ENCODE assay signal across 18 cellular contexts in genomic region chr6:12077021-12077420, GRCh38.
"Had no signal": no experiment of that assay in that cellular context is flagged by ENCODE, and none has a peak within 500 bp of the region (broad histone marks: within the 10 kb centered on the region; RNA-seq: fewer than 3 reads in every experiment).

No MANE protein-coding gene starts in this region.

- H3K9me3 Mint-ChIP-seq: activated T-helper 1 cell treated with anti-CD3 and anti-CD28 coated beads, Interleukin-12 subunit alpha, Interleukin-12 subunit beta, Interleukin-2, Interleukin-4 antibody, amounts not matched to agents 30 ng/mL and 10 ng/mL and 1 ng/mL, durations not matched to agents 14 hours and 24 hours and 36 hours; central memory CD8-positive, alpha-beta T cell had no signal

- DNase-seq: activated CD4-positive, alpha-beta T cell treated with anti-CD3 and anti-CD28 coated beads, Interleukin-2, amount 50 U/mL, for 4 hours; body of pancreas; colonic mucosa; head of caudate nucleus; occipital lobe; stimulated activated CD4-positive, alpha-beta T cell treated with anti-CD3 and anti-CD28 coated beads, Interleukin-12 subunit alpha, Interleukin-12 subunit beta, amount 100 ng/mL, for 4 hours; stimulated activated CD4-positive, alpha-beta T cell treated with anti-CD3 and anti-CD28 coated beads, Interleukin-1b, Interleukin-23, amount 100 ng/mL, for 48 hours; stimulated activated CD8-positive, alpha-beta memory T cell treated with anti-CD3 and anti-CD28 coated beads, Interleukin-4, amount 100 ng/mL, for 48 hours; stimulated activated naive CD4-positive, alpha-beta T cell; substantia nigra; tibial artery had no signal

- H3K27ac ChIP-seq: body of pancreas, colonic mucosa, tibial artery, VCaP had no signal

- H3K4me1 ChIP-seq: colonic mucosa had no signal

- H3K4me3 ChIP-seq: body of pancreas, colonic mucosa, tibial artery had no signal

- FAIRE-seq: frontal cortex, keratinocyte had no signal

- ATAC-seq: body of pancreas had no signal

- H3K4me3 Mint-ChIP-seq: activated naive CD8-positive, alpha-beta T cell; activated T-helper 1 cell treated with anti-CD3 and anti-CD28 coated beads, Interleukin-12 subunit alpha, Interleukin-12 subunit beta, Interleukin-2, Interleukin-4 antibody, amounts not matched to agents 30 ng/mL and 10 ng/mL and 1 ng/mL, durations not matched to agents 14 hours and 24 hours and 36 hours; central memory CD8-positive, alpha-beta T cell had no signal

- H3K27me3 Mint-ChIP-seq: activated naive CD8-positive, alpha-beta T cell; central memory CD8-positive, alpha-beta T cell; progenitor cell of endocrine pancreas had no signal

- H3K36me3 ChIP-seq: colonic mucosa, tibial artery had no signal

- H3K27ac Mint-ChIP-seq: activated naive CD8-positive, alpha-beta T cell; progenitor cell of endocrine pancreas had no signal

- H3K9me3 ChIP-seq: body of pancreas, colonic mucosa, tibial artery had no signal

- H3K27me3 ChIP-seq: body of pancreas, colonic mucosa, tibial artery had no signal
